ENCODE assay signal across 1 cellular context in genomic region chr7:77738871-77739270, GRCh38.
TF ChIP-seq lines count a peak whose summit lies in the region.

No MANE protein-coding gene starts in this region.

TF ChIP-seq in WTC11, 78 proteins besides CTCF, POLR2A, EP300 and RAD21 (continued from another document):
- TF ChIP-seq E2F4 (CRISPR knock-in tag; IDR thresholded peaks at IDR 0.05; ENCODE audit: borderline replicate concordance, low read depth) (no peak), ATF3 (CRISPR knock-in tag; conservative IDR thresholded peaks at IDR 0.05) (no peak), SMAD4 (CRISPR knock-in tag; IDR thresholded peaks at IDR 0.05) (no peak), SMAD3 (CRISPR knock-in tag; IDR thresholded peaks at IDR 0.05; ENCODE audit: borderline replicate concordance) (no peak), CBFB (CRISPR knock-in tag; IDR thresholded peaks at IDR 0.05; ENCODE audit: low read depth) (no peak)
